In genomic region chr13:37155613-37156097, GRCh38 we compare ENCODE assay signal across 12 cellular contexts. TPM values are rescaled to one million over a fixed set of nuclear protein-coding genes. Genes with fewer than 3 reads are reported as not detected.
"Had no signal": no experiment of that assay in that cellular context is flagged by ENCODE, and none has a peak within 500 bp of the region (broad histone marks: within the 10 kb centered on the region; RNA-seq: fewer than 3 reads in every experiment).

No MANE protein-coding gene starts in this region.

RNA-seq across cellular contexts. Expression of gene CSNK1A1L, which starts 50.2 kb away (rescaled TPM):
- total RNA-seq: activated CD4-positive, alpha-beta T cell treated with anti-CD3 and anti-CD28 coated beads, Interleukin-2, amount 10 ng/mL, durations not matched to agents 24 days and 14 days; activated CD8-positive, alpha-beta T cell treated with anti-CD3 and anti-CD28 coated beads for 36 hours; activated T-helper 17 cell treated with anti-CD3 and anti-CD28 coated beads, Interleukin-2, amount 50 U/mL, for 72 hours; cerebellum; endothelial cell of umbilical vein; esophagus squamous epithelium; left ventricle myocardium superior; myocyte; pancreas; right lobe of liver; tibial nerve had no signal
- polyA plus RNA-seq: endothelial cell of umbilical vein, pancreas, small intestine had no signal
